In genomic region chr13:51818276-51818675, GRCh38 we compare ENCODE assay signal across 24 cellular contexts. TPM values are rescaled to one million over a fixed set of nuclear protein-coding genes. Genes with fewer than 3 reads are reported as not detected.
DNase-seq lines count a peak whose midpoint lies in the region; ATAC-seq and TF ChIP-seq lines count a peak whose summit lies in the region.
"Had no signal": no experiment of that assay in that cellular context is flagged by ENCODE, and none has a peak within 500 bp of the region (broad histone marks: within the 10 kb centered on the region; RNA-seq: fewer than 3 reads in every experiment).

No MANE protein-coding gene starts in this region.

- ATAC-seq in SK-N-SH treated with all-trans-retinoic acid at 6 μM for 48 hours, result no peak
- no peak for ATAC-seq in CD4-positive, alpha-beta T cell (ENCODE audit: poor library complexity)
- no peak for ATAC-seq in T-cell (replicated peaks in 1 of 4)
- ATAC-seq in heart left ventricle, result peak; percentile 83 to 91 (median 88)
- no peak for ATAC-seq in HG02981 (IDR thresholded peaks at IDR 0.05; ENCODE audit: unreplicated experiment)

- H3F3A ChIP-seq in SK-N-SH (replicated peaks; ENCODE audit: insufficient read depth), result no peaks in the 10 kb centered on the region

- 86% methylated on average over 4 of the region's 4 CpGs for WGBS in SK-N-SH (ENCODE audit: low lambda C conversion rate)
- WGBS in heart left ventricle, 4 donors, result 54 to 64% (median 60%) methylated on average over 4 of the region's 4 CpGs

- H3K4me2 ChIP-seq in SK-N-SH, result no peak overlapping the region

- TF ChIP-seq RAD21 in SK-N-SH (IDR thresholded peaks at IDR 0.05; ENCODE audit: low read length), result no peak

- H3K9me3 ChIP-seq in SK-N-SH (no peaks in the 10 kb centered on the region), heart left ventricle (no peaks in the 10 kb centered on the region), colonic mucosa (no peaks in the 10 kb centered on the region)
- H3K9me3 ChIP-seq in CD4-positive, alpha-beta T cell (ENCODE audit: control insufficient read depth, low read length), result no peaks in the 10 kb centered on the region
- H3K9me3 ChIP-seq: BLaER1 treated with 17β-estradiol and CSF1 and Interleukin-3, amounts not matched to agents 10 nM and 100 nM; spleen; tibial nerve had no signal

- peaks cover 94% of the 10 kb centered on the region for H3K4me1 Mint-ChIP-seq in CD4-positive, alpha-beta T cell (ENCODE audit: low read depth)
- H3K4me1 Mint-ChIP-seq in T-cell, result peaks cover 86 to 96% (median 91%) of the 10 kb centered on the region in 3 donors

- peaks cover 78% of the 10 kb centered on the region for H3K36me3 Mint-ChIP-seq in CD4-positive, alpha-beta T cell (ENCODE audit: low read depth)
- peaks cover 3% of the 10 kb centered on the region for H3K36me3 Mint-ChIP-seq in T-cell

- H2AFZ ChIP-seq in SK-N-SH (ENCODE audit: low read depth), result no peak overlapping the region

- TF ChIP-seq CTCF in SK-N-SH (IDR thresholded peaks at IDR 0.05), result peak; percentile 12; the same call in 1 of the 2 replicates
- TF ChIP-seq CTCF in CD4-positive, alpha-beta T cell (IDR thresholded peaks at IDR 0.05), result no peak
- TF ChIP-seq CTCF in heart left ventricle (IDR thresholded peaks at IDR 0.05), result peak in 9 of 12 donors; percentile 2 to 53 (median 29)
- TF ChIP-seq CTCF in colonic mucosa (IDR thresholded peaks at IDR 0.05), result no peak

- H3K9me3 Mint-ChIP-seq in CD4-positive, alpha-beta T cell, result no peaks in the 10 kb centered on the region
- H3K9me3 Mint-ChIP-seq in T-cell, result no peaks in the 10 kb centered on the region
- H3K9me3 Mint-ChIP-seq: nephron had no signal

- no peaks in the 10 kb centered on the region for H3K27me3 ChIP-seq in SK-N-SH (ENCODE audit: insufficient read depth)
- H3K27me3 ChIP-seq in CD4-positive, alpha-beta T cell (ENCODE audit: control insufficient read depth, insufficient read depth, low read length), result no peaks in the 10 kb centered on the region
- no peaks in the 10 kb centered on the region for H3K27me3 ChIP-seq in heart left ventricle
- no peaks in the 10 kb centered on the region for H3K27me3 ChIP-seq in colonic mucosa
- H3K27me3 ChIP-seq: BLaER1 treated with 17β-estradiol and CSF1 and Interleukin-3, amounts not matched to agents 10 nM and 100 nM; spleen; tibial nerve had no signal

- no peak overlapping the region for H3K4me3 ChIP-seq in SK-N-SH (ENCODE audit: low read depth in 2 of 2, low read length in 1 of 2)
- H3K4me3 ChIP-seq in heart left ventricle, result no peak overlapping the region
- H3K4me3 ChIP-seq in colonic mucosa, result no peak overlapping the region
- H3K4me3 ChIP-seq: BLaER1 treated with 17β-estradiol and CSF1 and Interleukin-3, amounts not matched to agents 10 nM and 100 nM; spleen; tibial nerve had no signal

- POLR2A ChIA-PET in SK-N-SH (lab: Yijun Ruan, JAX), result no interaction called here
- POLR2A ChIA-PET in CD4-positive, alpha-beta T cell (lab: Charles Lee), result interaction anchor here (1.4 to 2.6 kb wide), 2 partner anchors 10 to 13 kb away, joined by 5 to 19 read pairs; no protein-coding TSS in a partner anchor
- POLR2A ChIA-PET in T-cell (lab: Charles Lee), result no interaction called here

- H3K36me3 ChIP-seq in SK-N-SH (replicated peaks in 1 of 2; ENCODE audit: control insufficient read depth in 1 of 2, insufficient read depth in 2 of 2, low read length in 1 of 2) (no peaks in the 10 kb centered on the region), heart left ventricle (no peaks in the 10 kb centered on the region), colonic mucosa (no peaks in the 10 kb centered on the region)
- H3K36me3 ChIP-seq: BLaER1 treated with 17β-estradiol and CSF1 and Interleukin-3, amounts not matched to agents 10 nM and 100 nM; spleen; tibial nerve had no signal

- peak overlapping the region; percentile 86 for H3K4me3 Mint-ChIP-seq in CD4-positive, alpha-beta T cell
- peak overlapping the region; percentile 13 to 91 (median 91) for H3K4me3 Mint-ChIP-seq in T-cell
- H3K4me3 Mint-ChIP-seq: nephron had no signal

- peaks cover 0 to 14% of the 10 kb centered on the region in 2 experiments; a peak in 1 of 4 replicates for H3K4me1 ChIP-seq in SK-N-SH (ENCODE audit: control insufficient read depth in 1 of 2, insufficient read depth in 2 of 2, low read depth in 1 of 2, low read length in 1 of 2)
- H3K4me1 ChIP-seq in heart left ventricle, result peaks cover 0 to 55% (median 19%) of the 10 kb centered on the region in 12 donors
- no peaks in the 10 kb centered on the region for H3K4me1 ChIP-seq in colonic mucosa

- CTCF ChIA-PET in SK-N-SH (lab: Yijun Ruan, JAX) (interaction anchor here (1.0 to 1.5 kb wide), 2 partner anchors 16 to 31 kb away, joined by 3 read pairs; no protein-coding TSS in a partner anchor), T-cell (lab: Charles Lee) (interaction anchor here (1.2 to 2.8 kb wide), 2 partner anchors 8 to 14 kb away, joined by 4 to 15 read pairs; no protein-coding TSS in a partner anchor)
- CTCF ChIA-PET in CD4-positive, alpha-beta T cell (lab: Charles Lee), result interaction anchor here (1.0 kb wide), 1 partner anchor 14 kb away, joined by 5 read pairs; no protein-coding TSS in a partner anchor

- TF ChIP-seq POLR2A in heart left ventricle (IDR thresholded peaks at IDR 0.05), result no peak

- no peaks in the 10 kb centered on the region for H3K9me2 ChIP-seq in SK-N-SH

- H3K79me2 ChIP-seq in SK-N-SH (ENCODE audit: insufficient read depth), result no peaks in the 10 kb centered on the region

- no peak for TF ChIP-seq EP300 in SK-N-SH (IDR thresholded peaks at IDR 0.05; ENCODE audit: borderline replicate concordance in 1 of 2, low read depth in 1 of 2, low read length in 1 of 2)

- peak overlapping the region; percentile 89 for H3K27ac Mint-ChIP-seq in CD4-positive, alpha-beta T cell
- H3K27ac Mint-ChIP-seq in T-cell, result peak overlapping the region; percentile 94 to 96
- H3K27ac Mint-ChIP-seq: nephron had no signal

- intact Hi-C loops in CD4-positive, alpha-beta T cell (cut with DNase I, micrococcal nuclease), result loop anchor here (5.0 to 10.0 kb wide), 3 partner anchors 34 to 837 kb away; partner anchors contain the start of genes CKAP2 (in 1 of the 2), SUGT1 (in 1 of the 2) and VPS36 (in 1 of the 2)
- intact Hi-C loops in heart left ventricle (cut with DNase I), result loop anchor here in 8 of 10 donors (5.0 to 10.0 kb wide), 6 partner anchors 177 to 309 kb away; partner anchors contain the start of genes NEK5 (in 8 of the 8), ALG11 (in 2 of the 8) and ATP7B (in 2 of the 8)
- intact Hi-C loops in colonic mucosa (cut with DNase I), result loop anchor here (5.0 to 10.0 kb wide), 2 partner anchors 309 to 387 kb away; partner anchors contain the start of gene NEK5

- DNase-seq in SK-N-SH, result no peak
- DNase-seq in CD4-positive, alpha-beta T cell, result no peak
- no peak for DNase-seq in T-cell
- peak in 4 of 5 donors; percentile 58 to 68 (median 64) for DNase-seq in heart left ventricle
- DNase-seq in colonic mucosa, result no peak
- DNase-seq in stimulated activated CD4-positive, alpha-beta T cell treated with anti-CD3 and anti-CD28 coated beads, Interleukin-2, amount 100 ng/mL, for 24 hours, result no peak
- DNase-seq: activated effector memory CD4-positive, alpha-beta T cell treated with Interleukin-2 at 50 U/mL for 16 hours; DMS153; GF-D8; hippocampal formation; islet precursor cell; mesenchymal stem cell; NCI-H1417; NCI-H2171; NCI-H82; spleen had no signal

- H3K27ac ChIP-seq in SK-N-SH (ENCODE audit: low read depth in 2 of 2, low read length in 1 of 2), result no peak overlapping the region
- H3K27ac ChIP-seq in CD4-positive, alpha-beta T cell (ENCODE audit: low read depth, low read length), result peak overlapping the region; percentile 79
- H3K27ac ChIP-seq in heart left ventricle, result peak overlapping the region in 8 of 12 donors; percentile 43 to 83 (median 68)
- H3K27ac ChIP-seq in colonic mucosa, result no peak overlapping the region
- H3K27ac ChIP-seq: tibial nerve had no signal

- no peaks in the 10 kb centered on the region for H3K27me3 Mint-ChIP-seq in CD4-positive, alpha-beta T cell
- no peaks in the 10 kb centered on the region for H3K27me3 Mint-ChIP-seq in T-cell

- H4K20me1 ChIP-seq in SK-N-SH (ENCODE audit: insufficient read depth), result no peaks in the 10 kb centered on the region
- H4K20me1 ChIP-seq: BLaER1 treated with 17β-estradiol and CSF1 and Interleukin-3, amounts not matched to agents 10 nM and 100 nM had no signal

- no peak overlapping the region for H3K9ac ChIP-seq in SK-N-SH
- no peak overlapping the region for H3K9ac ChIP-seq in colonic mucosa (ENCODE audit: low read depth in 2 of 2, low read length in 2 of 2)

TF ChIP-seq in SK-N-SH treated with all-trans-retinoic acid at 6 μM for 48 hours, 23 proteins besides CTCF, POLR2A, EP300 and RAD21 (continues in another document):
- no peak for TF ChIP-seq ISL1 (CRISPR knock-in tag; IDR thresholded peaks at IDR 0.05)
- TF ChIP-seq OSR1 (CRISPR knock-in tag; IDR thresholded peaks at IDR 0.05), result no peak
- TF ChIP-seq CSDC2 (CRISPR knock-in tag; IDR thresholded peaks at IDR 0.05), result no peak
- no peak for TF ChIP-seq ZFP30 (CRISPR knock-in tag; IDR thresholded peaks at IDR 0.05)
- no peak for TF ChIP-seq TCF4 (CRISPR knock-in tag; IDR thresholded peaks at IDR 0.05; ENCODE audit: borderline replicate concordance)
- no peak for TF ChIP-seq ESRRG (CRISPR knock-in tag; IDR thresholded peaks at IDR 0.05)

RNA-seq across cellular contexts. Expression of gene DHRS12, which starts 14.3 kb away (rescaled TPM):
- polyA plus RNA-seq in SK-N-SH (2012; rRNA removed) (8.2 and 9.6 TPM in 2 replicates), heart left ventricle (10 to 100 TPM in 1 of 2 donors, 1 to 10 TPM in 1; 3.9 to 13.9 TPM)
- 7.9 and 8.7 TPM in 2 replicates for polyA plus RNA-seq in SK-N-SH (2012; cell fraction: cytosol; rRNA removed)
- 16.4 and 17.1 TPM in 2 replicates for polyA plus RNA-seq in SK-N-SH (2012; cell fraction: nucleus; rRNA removed)
- 10 to 100 TPM in 1 of 2 experiments, 1 to 10 TPM in 1; 10.0 to 14.8 TPM for total RNA-seq in CD4-positive, alpha-beta T cell
- total RNA-seq in T-cell (10 to 100 TPM; 18.1 to 27.8 (median 21.7) TPM), heart left ventricle (10 to 100 TPM in 7 of 9 donors, 1 to 10 TPM in 2; 4.8 to 13.1 (median 12.1) TPM), colonic mucosa (10 to 100 TPM in 1 of 2 donors, 1 to 10 TPM in 1; 6.6 to 12.4 TPM)

RNA-seq across cellular contexts. Expression of gene TMEM272, which starts 26.7 kb away (rescaled TPM):
- polyA plus RNA-seq in SK-N-SH (2012; rRNA removed) (not detected in 2 replicates), heart left ventricle (under 1 TPM; 0.21 to 0.34 TPM)
- polyA plus RNA-seq in SK-N-SH (2012; cell fraction: cytosol; rRNA removed), result under 0.01 TPM in 1 of 2 replicates, not detected in the other
- polyA plus RNA-seq in SK-N-SH (2012; cell fraction: nucleus; rRNA removed), result 0.02 TPM in 2 replicates
- 1 to 10 TPM; 2.7 to 2.8 TPM for total RNA-seq in CD4-positive, alpha-beta T cell
- total RNA-seq in T-cell (1 to 10 TPM; 5.2 to 9.0 (median 8.8) TPM), heart left ventricle (1 to 10 TPM in 3 of 9 donors, under 1 TPM in 5, not detected in 1; 0.14 to 1.6 (median 0.45) TPM), colonic mucosa (under 1 TPM in 1 of 2 donors, not detected in 1; 0.12 TPM)
- total RNA-seq: A172, LHCN-M2, pulmonary artery endothelial cell, tibial nerve had no signal

RNA-seq across cellular contexts. Expression of gene CCDC70, which starts 43.5 kb away (rescaled TPM):
- polyA plus RNA-seq in SK-N-SH (2012; rRNA removed) (not detected in 2 replicates), heart left ventricle (not detected)
- polyA plus RNA-seq in SK-N-SH (2012; cell fraction: cytosol; rRNA removed), result not detected in 2 replicates
- polyA plus RNA-seq in SK-N-SH (2012; cell fraction: nucleus; rRNA removed), result 0.04 TPM in 1 of 2 replicates, not detected in the other
- not detected for total RNA-seq in CD4-positive, alpha-beta T cell
- total RNA-seq in T-cell (not detected), heart left ventricle (not detected), colonic mucosa (not detected)
- total RNA-seq: A172, LHCN-M2, pulmonary artery endothelial cell, spleen, tibial nerve had no signal
- polyA plus RNA-seq: spleen had no signal

Comparison
In these comparisons a context has a peak if more than half of its experiments do, and no peak if none do; other contexts are left out.
1. DNase-seq: peak in heart left ventricle (4 of 5); none in SK-N-SH (single experiment), CD4-positive, alpha-beta T cell (0 of 10), T-cell (0 of 34), colonic mucosa (single experiment) and stimulated activated CD4-positive, alpha-beta T cell treated with anti-CD3 and anti-CD28 coated beads, Interleukin-2, amount 100 ng/mL, for 24 hours (0 of 2).
2. H3K27ac ChIP-seq: peak in CD4-positive, alpha-beta T cell (single experiment) and heart left ventricle (8 of 12); none in SK-N-SH (0 of 2) and colonic mucosa (single experiment).
3. CTCF ChIP-seq: peak in SK-N-SH (single experiment) and heart left ventricle (9 of 12); none in CD4-positive, alpha-beta T cell (single experiment) and colonic mucosa (single experiment).
4. ATAC-seq: peak in heart left ventricle (4 of 4); none in SK-N-SH treated with all-trans-retinoic acid at 6 μM for 48 hours (single experiment), CD4-positive, alpha-beta T cell (single experiment), T-cell (0 of 4) and HG02981 (single experiment).